ENCODE assay signal across 20 cellular contexts in the genomic region with DNA sequence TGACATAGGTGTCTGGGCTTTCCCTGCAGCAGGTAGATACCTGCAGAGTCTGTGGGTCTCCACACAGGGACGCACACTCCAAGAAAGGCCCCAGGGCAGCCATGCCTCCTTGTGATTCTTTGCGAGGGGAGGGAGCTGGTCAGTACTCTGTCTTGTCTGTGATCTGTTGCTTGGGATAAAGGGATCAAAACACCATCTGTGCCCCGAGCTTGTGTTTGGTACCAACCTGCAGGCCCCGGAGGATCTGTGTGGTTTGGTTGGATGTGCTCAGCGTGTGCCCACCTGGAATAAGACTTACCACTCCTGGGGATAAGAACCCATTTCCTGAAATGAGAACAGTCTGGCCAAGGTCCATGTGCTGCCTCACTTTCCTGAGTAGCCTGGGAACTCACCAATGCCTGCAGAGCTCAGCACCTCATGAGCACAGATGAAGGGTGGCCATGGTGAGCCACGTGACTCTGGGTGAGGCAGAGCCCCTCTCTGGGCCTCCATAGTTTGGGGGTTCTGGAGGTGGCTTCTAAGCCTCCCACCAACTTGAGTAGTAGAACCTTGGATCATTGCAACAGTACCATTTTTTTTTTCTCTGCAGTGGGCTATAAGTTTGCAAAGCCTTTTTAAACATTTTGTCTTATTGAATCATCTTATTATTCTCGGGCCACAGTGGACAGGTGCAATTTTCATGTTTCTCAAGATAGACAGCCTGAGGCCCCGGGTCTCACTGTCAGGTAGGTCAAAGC.
DNase-seq lines count a peak whose midpoint lies in the region; ATAC-seq and TF ChIP-seq lines count a peak whose summit lies in the region.
"Had no signal": no experiment of that assay in that cellular context is flagged by ENCODE, and none has a peak within 500 bp of the region (broad histone marks: within the 10 kb centered on the region; RNA-seq: fewer than 3 reads in every experiment).

No MANE protein-coding gene starts in this region.

- no peak overlapping the region for H3K27ac ChIP-seq in coronary artery
- H3K27ac ChIP-seq in neural progenitor cell = no peak overlapping the region
- H3K27ac ChIP-seq: 22Rv1, BLaER1, C4-2B had no signal

- DNase-seq in NCI-H82 (lab: John Stamatoyannopoulos, UW) = peak; percentile 63
- DNase-seq in NCI-H82 treated with DMSO at 0.1 percent for 48 hours (lab: John Stamatoyannopoulos, UW; ENCODE audit: unreplicated experiment) = no peak
- peak; percentile 20 for DNase-seq in NCI-H524 treated with DMSO at 0.1 percent for 48 hours (lab: John Stamatoyannopoulos, UW)
- DNase-seq in coronary artery (ENCODE audit: low spot score) = peak; percentile 59
- DNase-seq in neural progenitor cell (ENCODE audit: low spot score) = no peak
- DNase-seq in left ventricle myocardium superior = no peak
- DNase-seq in chondrocyte (ENCODE audit: low spot score) = no peak
- no peak for DNase-seq in NCI-H1694 (lab: John Stamatoyannopoulos, UW)
- DNase-seq: Caco-2; CD4-positive, CD25-positive, alpha-beta regulatory T cell; CD8-positive, alpha-beta T cell; DMS153; DND-41; GOT3; H7; HCEC 1CT had no signal

- H3K79me2 ChIP-seq in neural progenitor cell (ENCODE audit: low read depth) = no peaks in the 10 kb centered on the region

- H3K4me3 Mint-ChIP-seq in neural progenitor cell (no peak overlapping the region), chondrocyte (ENCODE audit: unreplicated experiment) (no peak overlapping the region)
- H3K4me3 Mint-ChIP-seq: B cell; CD4-positive, CD25-positive, alpha-beta regulatory T cell; CD8-positive, alpha-beta T cell had no signal

- H3K27me3 Mint-ChIP-seq in neural progenitor cell (ENCODE audit: insufficient read depth, low read depth) (peaks cover 10% of the 10 kb centered on the region), chondrocyte (ENCODE audit: low read depth) (peaks cover 30% of the 10 kb centered on the region)
- H3K27me3 Mint-ChIP-seq: CD4-positive, CD25-positive, alpha-beta regulatory T cell had no signal

- H2AFZ ChIP-seq in neural progenitor cell (replicated peaks) = no peak overlapping the region

- H3K36me3 ChIP-seq in neural progenitor cell = no peaks in the 10 kb centered on the region
- H3K36me3 ChIP-seq: BLaER1 had no signal

- H3K27me3 ChIP-seq in neural progenitor cell = no peaks in the 10 kb centered on the region
- H3K27me3 ChIP-seq: BLaER1 had no signal

- intact Hi-C loops in left ventricle myocardium superior (cut with micrococcal nuclease) = no loop called here

- no peaks in the 10 kb centered on the region for H4K20me1 ChIP-seq in neural progenitor cell (ENCODE audit: low read depth)

- peaks cover 8% of the 10 kb centered on the region for H3K4me1 ChIP-seq in neural progenitor cell

- H3K4me3 ChIP-seq in coronary artery = no peak overlapping the region
- no peak overlapping the region for H3K4me3 ChIP-seq in neural progenitor cell
- H3K4me3 ChIP-seq: BLaER1 had no signal

- TF ChIP-seq CTCF in coronary artery (IDR thresholded peaks at IDR 0.05) (no peak), neural progenitor cell (IDR thresholded peaks at IDR 0.05) (no peak), chondrocyte (IDR thresholded peaks at IDR 0.05) (no peak)

- ATAC-seq in left ventricle myocardium superior = no peak
- ATAC-seq: CD8-positive, alpha-beta T cell had no signal

- peaks cover 5% of the 10 kb centered on the region for H3K9me3 Mint-ChIP-seq in neural progenitor cell
- no peaks in the 10 kb centered on the region for H3K9me3 Mint-ChIP-seq in chondrocyte (ENCODE audit: low read depth)
- H3K9me3 Mint-ChIP-seq: CD4-positive, CD25-positive, alpha-beta regulatory T cell; CD8-positive, alpha-beta T cell had no signal

- peak overlapping the region; percentile 76 for H3K27ac Mint-ChIP-seq in neural progenitor cell
- H3K27ac Mint-ChIP-seq in chondrocyte (ENCODE audit: unreplicated experiment) = no peak overlapping the region
- H3K27ac Mint-ChIP-seq: B cell; CD8-positive, alpha-beta T cell had no signal

- no peak overlapping the region for H3K9ac ChIP-seq in neural progenitor cell
- H3K9ac ChIP-seq: BLaER1 had no signal

- H3K36me3 Mint-ChIP-seq in neural progenitor cell (no peaks in the 10 kb centered on the region), chondrocyte (ENCODE audit: low read depth) (no peaks in the 10 kb centered on the region)
- H3K36me3 Mint-ChIP-seq: CD4-positive, CD25-positive, alpha-beta regulatory T cell; CD8-positive, alpha-beta T cell had no signal

- H3F3A ChIP-seq in neural progenitor cell (ENCODE audit: low read depth) = no peaks in the 10 kb centered on the region

- no peaks in the 10 kb centered on the region for H3K9me3 ChIP-seq in neural progenitor cell (ENCODE audit: low read depth)
- H3K9me3 ChIP-seq: BLaER1, Caco-2 had no signal

- H3K4me2 ChIP-seq in neural progenitor cell = no peak overlapping the region
- H3K4me2 ChIP-seq: BLaER1 had no signal

- H3K4me1 Mint-ChIP-seq in neural progenitor cell (peaks cover 34% of the 10 kb centered on the region), chondrocyte (ENCODE audit: low read depth) (peaks cover 19% of the 10 kb centered on the region)
- H3K4me1 Mint-ChIP-seq: CD4-positive, CD25-positive, alpha-beta regulatory T cell had no signal

Comparison
In these comparisons a context has a peak if more than half of its experiments do, and no peak if none do; other contexts are left out.
1. DNase-seq: peak in NCI-H82 (single experiment), NCI-H524 treated with DMSO at 0.1 percent for 48 hours (single experiment) and coronary artery (single experiment); none in NCI-H82 treated with DMSO at 0.1 percent for 48 hours (single experiment), neural progenitor cell (single experiment), left ventricle myocardium superior (single experiment), chondrocyte (single experiment) and NCI-H1694 (single experiment).